ENCODE assay signal across 11 cellular contexts in genomic region chr17:2749058-2749783, GRCh38. TPM values are rescaled to one million over a fixed set of nuclear protein-coding genes. Genes with fewer than 3 reads are reported as not detected.
A peak's percentile ranks its signal among the peaks of the same experiment; 100 is the strongest.
DNase-seq lines count a peak whose midpoint lies in the region; ATAC-seq and TF ChIP-seq lines count a peak whose summit lies in the region.
"Had no signal": no experiment of that assay in that cellular context is flagged by ENCODE, and none has a peak within 500 bp of the region (broad histone marks: within the 10 kb centered on the region; RNA-seq: fewer than 3 reads in every experiment).

CCDC92B (minus strand) TSS chr17:2749652; CDS start chr17:2735145, 14,507 bp downstream.

- H3K4me3 ChIP-seq in cardiac muscle cell (peak within 1 kb of the TSS; percentile 59), SK-N-SH (ENCODE audit: low read depth in 2 of 2, low read length in 1 of 2) (peak within 1 kb of the TSS in 1 of 2 experiments; percentile 47; a peak in 2 of 4 replicates), iPS-18c (ENCODE audit: insufficient read depth, low read depth, low read length) (peak within 1 kb of the TSS; percentile 71)
- H3K4me3 ChIP-seq: ovary had no signal

- no peak within 1 kb of the TSS for H3K27ac ChIP-seq in cardiac muscle cell
- H3K27ac ChIP-seq in SK-N-SH (ENCODE audit: low read depth in 2 of 2, low read length in 1 of 2), result peak within 1 kb of the TSS in 1 of 2 experiments; percentile 76; a peak in 2 of 4 replicates
- H3K27ac ChIP-seq: heart right ventricle, ovary had no signal

- intact Hi-C loops in Right ventricle myocardium superior (cut with DNase I), result no loop called here

- 16% methylated on average over 5 of the region's 76 CpGs for WGBS in SK-N-SH (ENCODE audit: low lambda C conversion rate)

- CTCF ChIA-PET in SK-N-SH (lab: Yijun Ruan, JAX), result interaction anchor here (1.2 to 1.5 kb wide), 2 partner anchors 24 to 37 kb away, joined by 3 to 4 read pairs; no protein-coding TSS in a partner anchor

- H3F3A ChIP-seq in SK-N-SH (replicated peaks; ENCODE audit: insufficient read depth), result no peaks in the 10 kb centered on the region

- ATAC-seq in Right ventricle myocardium superior (ENCODE audit: poor library complexity), result no peak
- ATAC-seq in activated T-helper 17 cell treated with anti-CD3 and anti-CD28 coated beads, Interleukin-2, amount 50 U/mL, for 72 hours (replicated peaks), result no peak

- POLR2A ChIA-PET in SK-N-SH (lab: Yijun Ruan, JAX), result interaction anchor here (0.9 to 1.0 kb wide), 2 partner anchors 9 to 12 kb away, joined by 3 read pairs; no protein-coding TSS in a partner anchor

- H3K4me2 ChIP-seq in SK-N-SH, result peak within 1 kb of the TSS; percentile 44; the same call in 1 of the 2 replicates

- DNase-seq in cardiac muscle cell (ENCODE audit: low read depth in 1 of 2, low spot score in 1 of 2) (peak in 1 of 2 donors; percentile 9), Right ventricle myocardium superior (no peak), SK-N-SH (peak; percentile 98), type B pancreatic cell (ENCODE audit: extremely low spot score, unreplicated experiment) (no peak), NCI-H2029 treated with DMSO at 0.1 percent for 48 hours (lab: John Stamatoyannopoulos, UW) (no peak)
- DNase-seq in activated T-cell treated with anti-CD3 and anti-CD28 coated beads, Interleukin-2, amount 50 U/mL, for 24 hours, result no peak
- DNase-seq: NCI-H2081 treated with DMSO at 0.1 percent for 48 hours had no signal

- H2AFZ ChIP-seq in SK-N-SH (ENCODE audit: low read depth), result no peak within 1 kb of the TSS

- no peaks in the 10 kb centered on the region for H3K9me3 Mint-ChIP-seq in type B pancreatic cell
- H3K9me3 Mint-ChIP-seq in activated T-helper 17 cell treated with anti-CD3 and anti-CD28 coated beads, Interleukin-2, amount 50 U/mL, for 72 hours, result no peaks in the 10 kb centered on the region
- H3K9me3 Mint-ChIP-seq in activated T-cell treated with anti-CD3 and anti-CD28 coated beads, Interleukin-2, amount 50 U/mL, for 24 hours, result no peaks in the 10 kb centered on the region

- peak within 1 kb of the TSS; percentile 64 for H3K4me3 Mint-ChIP-seq in type B pancreatic cell
- H3K4me3 Mint-ChIP-seq in activated T-helper 17 cell treated with anti-CD3 and anti-CD28 coated beads, Interleukin-2, amount 50 U/mL, for 72 hours, result no peak within 1 kb of the TSS
- H3K4me3 Mint-ChIP-seq in activated T-cell treated with anti-CD3 and anti-CD28 coated beads, Interleukin-2, amount 50 U/mL, for 24 hours, result no peak within 1 kb of the TSS

- H3K36me3 ChIP-seq in cardiac muscle cell (no peaks in the 10 kb centered on the region), SK-N-SH (replicated peaks in 1 of 2; ENCODE audit: control insufficient read depth in 1 of 2, insufficient read depth in 2 of 2, low read length in 1 of 2) (no peaks in the 10 kb centered on the region)
- H3K36me3 ChIP-seq: heart right ventricle, ovary had no signal

- H3K27me3 Mint-ChIP-seq in type B pancreatic cell, result peaks cover 76% of the 10 kb centered on the region
- H3K27me3 Mint-ChIP-seq in activated T-helper 17 cell treated with anti-CD3 and anti-CD28 coated beads, Interleukin-2, amount 50 U/mL, for 72 hours, result peaks cover 36% of the 10 kb centered on the region
- peaks cover 76% of the 10 kb centered on the region for H3K27me3 Mint-ChIP-seq in activated T-cell treated with anti-CD3 and anti-CD28 coated beads, Interleukin-2, amount 50 U/mL, for 24 hours

- no peaks in the 10 kb centered on the region for H3K9me2 ChIP-seq in SK-N-SH

- TF ChIP-seq CTCF in cardiac muscle cell (IDR thresholded peaks at IDR 0.05; ENCODE audit: low read depth, low read length) (no peak), SK-N-SH (IDR thresholded peaks at IDR 0.05) (no peak), type B pancreatic cell (conservative IDR thresholded peaks at IDR 0.05) (no peak)

- no peak within 1 kb of the TSS for H3K9ac ChIP-seq in SK-N-SH

- H3K4me1 Mint-ChIP-seq in type B pancreatic cell (ENCODE audit: unreplicated experiment), result no peaks in the 10 kb centered on the region
- H3K4me1 Mint-ChIP-seq in activated T-helper 17 cell treated with anti-CD3 and anti-CD28 coated beads, Interleukin-2, amount 50 U/mL, for 72 hours, result no peaks in the 10 kb centered on the region
- H3K4me1 Mint-ChIP-seq in activated T-cell treated with anti-CD3 and anti-CD28 coated beads, Interleukin-2, amount 50 U/mL, for 24 hours (ENCODE audit: low read depth), result no peaks in the 10 kb centered on the region

- no peaks in the 10 kb centered on the region for H3K79me2 ChIP-seq in SK-N-SH (ENCODE audit: insufficient read depth)

- TF ChIP-seq RAD21 in SK-N-SH (IDR thresholded peaks at IDR 0.05; ENCODE audit: low read length), result no peak

- no peak within 1 kb of the TSS for H3K27ac Mint-ChIP-seq in type B pancreatic cell
- H3K27ac Mint-ChIP-seq in activated T-helper 17 cell treated with anti-CD3 and anti-CD28 coated beads, Interleukin-2, amount 50 U/mL, for 72 hours, result no peak within 1 kb of the TSS
- no peak within 1 kb of the TSS for H3K27ac Mint-ChIP-seq in activated T-cell treated with anti-CD3 and anti-CD28 coated beads, Interleukin-2, amount 50 U/mL, for 24 hours

- H3K9me3 ChIP-seq in cardiac muscle cell (ENCODE audit: low read depth) (no peaks in the 10 kb centered on the region), SK-N-SH (no peaks in the 10 kb centered on the region), iPS-18c (ENCODE audit: control insufficient read depth, insufficient read depth, low read length) (no peaks in the 10 kb centered on the region)
- H3K9me3 ChIP-seq: heart right ventricle, ovary had no signal

- H3K36me3 Mint-ChIP-seq in type B pancreatic cell, result no peaks in the 10 kb centered on the region
- no peaks in the 10 kb centered on the region for H3K36me3 Mint-ChIP-seq in activated T-helper 17 cell treated with anti-CD3 and anti-CD28 coated beads, Interleukin-2, amount 50 U/mL, for 72 hours (ENCODE audit: low read depth)
- no peaks in the 10 kb centered on the region for H3K36me3 Mint-ChIP-seq in activated T-cell treated with anti-CD3 and anti-CD28 coated beads, Interleukin-2, amount 50 U/mL, for 24 hours (ENCODE audit: low read depth)

- TF ChIP-seq EP300 in SK-N-SH (IDR thresholded peaks at IDR 0.05; ENCODE audit: borderline replicate concordance in 1 of 2, low read depth in 1 of 2, low read length in 1 of 2), result no peak

- H3K27me3 ChIP-seq in cardiac muscle cell (peaks cover 40% of the 10 kb centered on the region), SK-N-SH (ENCODE audit: insufficient read depth) (peaks cover 22% of the 10 kb centered on the region)
- H3K27me3 ChIP-seq: ovary had no signal

- H3K4me1 ChIP-seq in cardiac muscle cell (ENCODE audit: low read depth), result no peaks in the 10 kb centered on the region
- H3K4me1 ChIP-seq in SK-N-SH (ENCODE audit: control insufficient read depth in 1 of 2, insufficient read depth in 2 of 2, low read depth in 1 of 2, low read length in 1 of 2), result peaks cover 0 to 2% of the 10 kb centered on the region in 2 experiments; a peak in 1 of 4 replicates

- no peaks in the 10 kb centered on the region for H4K20me1 ChIP-seq in SK-N-SH (ENCODE audit: insufficient read depth)

TF ChIP-seq in SK-N-SH, 30 proteins besides CTCF, POLR2A, EP300 and RAD21 (continues in another document):
- TF ChIP-seq MXI1 (IDR thresholded peaks at IDR 0.05; ENCODE audit: low read depth, low read length) (no peak), USF2 (IDR thresholded peaks at IDR 0.05; ENCODE audit: borderline replicate concordance, low read depth, low read length) (no peak), MEF2A (IDR thresholded peaks at IDR 0.05; ENCODE audit: borderline replicate concordance, low read depth) (no peak), TEAD4 (IDR thresholded peaks at IDR 0.05; ENCODE audit: borderline replicate concordance, insufficient read depth) (no peak)
- TF ChIP-seq, protein P1, sequence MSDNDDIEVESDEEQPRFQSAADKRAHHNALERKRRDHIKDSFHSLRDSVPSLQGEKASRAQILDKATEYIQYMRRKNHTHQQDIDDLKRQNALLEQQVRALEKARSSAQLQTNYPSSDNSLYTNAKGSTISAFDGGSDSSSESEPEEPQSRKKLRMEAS (IDR thresholded peaks at IDR 0.05; ENCODE audit: low read depth), result no peak
- TF ChIP-seq, protein P2, sequence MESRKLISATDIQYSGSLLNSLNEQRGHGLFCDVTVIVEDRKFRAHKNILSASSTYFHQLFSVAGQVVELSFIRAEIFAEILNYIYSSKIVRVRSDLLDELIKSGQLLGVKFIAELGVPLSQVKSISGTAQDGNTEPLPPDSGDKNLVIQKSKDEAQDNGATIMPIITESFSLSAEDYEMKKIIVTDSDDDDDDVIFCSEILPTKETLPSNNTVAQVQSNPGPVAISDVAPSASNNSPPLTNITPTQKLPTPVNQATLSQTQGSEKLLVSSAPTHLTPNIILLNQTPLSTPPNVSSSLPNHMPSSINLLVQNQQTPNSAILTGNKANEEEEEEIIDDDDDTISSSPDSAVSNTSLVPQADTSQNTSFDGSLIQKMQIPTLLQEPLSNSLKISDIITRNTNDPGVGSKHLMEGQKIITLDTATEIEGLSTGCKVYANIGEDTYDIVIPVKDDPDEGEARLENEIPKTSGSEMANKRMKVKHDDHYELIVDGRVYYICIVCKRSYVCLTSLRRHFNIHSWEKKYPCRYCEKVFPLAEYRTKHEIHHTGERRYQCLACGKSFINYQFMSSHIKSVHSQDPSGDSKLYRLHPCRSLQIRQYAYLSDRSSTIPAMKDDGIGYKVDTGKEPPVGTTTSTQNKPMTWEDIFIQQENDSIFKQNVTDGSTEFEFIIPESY (IDR thresholded peaks at IDR 0.05; ENCODE audit: borderline replicate concordance, low read depth), result no peak

RNA-seq across cellular contexts. Expression of gene CCDC92B, which starts in this region (rescaled TPM):
- total RNA-seq in cardiac muscle cell (0.33 and 0.67 TPM in 2 replicates), Right ventricle myocardium superior (0.11 TPM), type B pancreatic cell (ENCODE audit: low replicate concordance) (1.3 and 1.5 TPM in 2 replicates)
- polyA plus RNA-seq in cardiac muscle cell (0.07 and 0.35 TPM in 2 replicates), SK-N-SH (2012; rRNA removed) (0.07 and 0.13 TPM in 2 replicates)
- polyA plus RNA-seq in SK-N-SH (2012; cell fraction: cytosol; rRNA removed), result 0.13 and 0.22 TPM in 2 replicates
- polyA plus RNA-seq in SK-N-SH (2012; cell fraction: nucleus; rRNA removed), result 0.30 and 0.35 TPM in 2 replicates
- total RNA-seq in activated T-helper 17 cell treated with anti-CD3 and anti-CD28 coated beads, Interleukin-2, amount 50 U/mL, for 72 hours, result under 1 TPM in 1 of 2 donors, not detected in 1; 0.11 TPM

Comparison
In these comparisons a context has a peak if more than half of its experiments do, and no peak if none do; other contexts are left out.
1. Peak in DNase-seq and H3K4me2 ChIP-seq in SK-N-SH; RNA of the gene not detected or under 1 TPM.